In genomic region chr3:9893739-9894138, GRCh38 we compare ENCODE assay signal across 15 cellular contexts. TPM values are rescaled to one million over a fixed set of nuclear protein-coding genes. Genes with fewer than 3 reads are reported as not detected.
DNase-seq lines count a peak whose midpoint lies in the region; ATAC-seq, FAIRE-seq and TF ChIP-seq lines count a peak whose summit lies in the region.
"Had no signal": no experiment of that assay in that cellular context is flagged by ENCODE, and none has a peak within 500 bp of the region (broad histone marks: within the 10 kb centered on the region; RNA-seq: fewer than 3 reads in every experiment).

No MANE protein-coding gene starts in this region.

- H3K27ac ChIP-seq in A549 (peak overlapping the region; percentile 32 to 47; a peak in 2 of 6 replicates), ascending aorta (peak overlapping the region; percentile 19 to 36), osteoblast (ENCODE audit: low read depth, low read length) (peak overlapping the region; percentile 3)
- no peak overlapping the region for H3K27ac ChIP-seq in CD8-positive, alpha-beta memory T cell (ENCODE audit: low read depth, low read length)
- H3K27ac ChIP-seq: C4-2B had no signal

- H3K9me3 ChIP-seq in A549: no peaks in the 10 kb centered on the region
- H3K9me3 ChIP-seq in CD8-positive, alpha-beta memory T cell (ENCODE audit: low read length): no peaks in the 10 kb centered on the region
- no peaks in the 10 kb centered on the region for H3K9me3 ChIP-seq in ascending aorta
- H3K9me3 ChIP-seq in osteoblast (ENCODE audit: low read depth, low read length): no peaks in the 10 kb centered on the region

- 93% methylated on average over 1 of the region's 1 CpG for WGBS in A549 (ENCODE audit: missing lambda C conversion rate)

- H3K79me2 ChIP-seq in osteoblast (ENCODE audit: insufficient read depth, low read length): peaks cover 29% of the 10 kb centered on the region

- peaks cover 75% of the 10 kb centered on the region for H3K4me1 ChIP-seq in A549
- peaks cover 13% of the 10 kb centered on the region for H3K4me1 ChIP-seq in CD8-positive, alpha-beta memory T cell (ENCODE audit: insufficient read depth, low read length)
- H3K4me1 ChIP-seq in ascending aorta: peaks cover 0 to 13% of the 10 kb centered on the region in 2 donors
- peaks cover 38% of the 10 kb centered on the region for H3K4me1 ChIP-seq in osteoblast (ENCODE audit: insufficient read depth, low read length)

- H3K4me3 Mint-ChIP-seq in CD8-positive, alpha-beta memory T cell: peak overlapping the region in 3 of 7 donors; percentile 7 to 15 (median 13)
- no peak overlapping the region for H3K4me3 Mint-ChIP-seq in Calu3 (ENCODE audit: low read depth, unreplicated experiment)

- no peaks in the 10 kb centered on the region for H3K9me3 Mint-ChIP-seq in CD8-positive, alpha-beta memory T cell
- peaks cover 5% of the 10 kb centered on the region for H3K9me3 Mint-ChIP-seq in Calu3 (ENCODE audit: low read depth, unreplicated experiment)
- H3K9me3 Mint-ChIP-seq: activated naive CD8-positive, alpha-beta T cell treated with anti-CD3 and anti-CD28 coated beads, Interleukin-2, amount 10 ng/mL, durations not matched to agents 7 days and 5 days had no signal

- no peak overlapping the region for H3K4me3 ChIP-seq in A549
- H3K4me3 ChIP-seq in CD8-positive, alpha-beta memory T cell (ENCODE audit: low read length): no peak overlapping the region
- no peak overlapping the region for H3K4me3 ChIP-seq in ascending aorta
- no peak overlapping the region for H3K4me3 ChIP-seq in osteoblast (ENCODE audit: insufficient read depth, low read length)

- no peak for TF ChIP-seq POLR2A in A549 (IDR thresholded peaks at IDR 0.05; ENCODE audit: low read length)

- POLR2A ChIA-PET in A549 (lab: Yijun Ruan, JAX): interaction anchor here (0.6 to 3.0 kb wide), 4 partner anchors 9 to 425 kb away, joined by 3 to 12 read pairs (median 4); no protein-coding TSS in a partner anchor
- POLR2A ChIA-PET in CD8-positive, alpha-beta memory T cell (lab: Charles Lee): interaction anchor here (0.6 kb wide), 1 partner anchor 235 kb away, joined by 4 read pairs; no protein-coding TSS in a partner anchor

- no peak for TF ChIP-seq CTCF in A549 (IDR thresholded peaks at IDR 0.05)
- no peak for TF ChIP-seq CTCF in ascending aorta (IDR thresholded peaks at IDR 0.05)
- no peak for TF ChIP-seq CTCF in osteoblast (IDR thresholded peaks at IDR 0.05; ENCODE audit: extremely low read depth, low read depth, low read length)
- TF ChIP-seq CTCF in Calu3 (IDR thresholded peaks at IDR 0.05; ENCODE audit: unreplicated experiment): no peak

- H4K20me1 ChIP-seq in osteoblast (ENCODE audit: insufficient read depth, low read length): peaks cover 2% of the 10 kb centered on the region

- CTCF ChIA-PET in A549 (lab: Yijun Ruan, JAX) (interaction anchor here (0.7 to 2.7 kb wide), 8 partner anchors 9 to 112 kb away, joined by 3 to 15 read pairs (median 5); partner anchors contain the start of genes CRELD1 and IL17RE), Calu3 (lab: Charles Lee) (interaction anchor here (0.7 to 1.5 kb wide), 3 partner anchors 9 to 52 kb away, joined by 3 to 4 read pairs (median 3); partner anchors contain the start of gene IL17RE)
- CTCF ChIA-PET in CD8-positive, alpha-beta memory T cell (lab: Charles Lee): interaction anchor here (1.1 kb wide), 1 partner anchor 45 kb away, joined by 3 read pairs; no protein-coding TSS in a partner anchor

- peaks cover 7% of the 10 kb centered on the region for H3K36me3 ChIP-seq in CD8-positive, alpha-beta memory T cell (ENCODE audit: insufficient read depth, low read length)
- H3K36me3 ChIP-seq in ascending aorta (peaks cover 0 to 12% of the 10 kb centered on the region in 2 donors), osteoblast (ENCODE audit: insufficient read depth, low read length) (peaks cover 12% of the 10 kb centered on the region)

- H3K36me3 Mint-ChIP-seq in CD8-positive, alpha-beta memory T cell: peaks cover 6 to 36% (median 18%) of the 10 kb centered on the region in 3 donors
- H3K36me3 Mint-ChIP-seq in Calu3 (ENCODE audit: insufficient read depth, unreplicated experiment): peaks cover 45% of the 10 kb centered on the region

- intact Hi-C loops in ascending aorta (cut with DNase I): no loop called here
- intact Hi-C loops in Calu3 (cut with micrococcal nuclease; ENCODE audit: unreplicated experiment): no loop called here

- no TSS peak for BruUV-seq in Calu3 (replicated peaks; lab: Mats Ljungman, UMichigan)

- FAIRE-seq in A549 (lab: Jason Lieb, UNC): no peak

- no peak for ATAC-seq in A549
- no peak for ATAC-seq in GM21360 (IDR thresholded peaks at IDR 0.05; ENCODE audit: unreplicated experiment)

- DNase-seq in A549 (ENCODE audit: low read depth in 1 of 2, low spot score in 1 of 2): no peak
- DNase-seq in CD8-positive, alpha-beta memory T cell: no peak
- DNase-seq in ascending aorta (ENCODE audit: low spot score in 2 of 2): no peak
- no peak for DNase-seq in osteoblast (ENCODE audit: insufficient read length, low spot score, missing footprints)
- no peak for DNase-seq in Calu3
- no peak for DNase-seq in inferior parietal cortex (ENCODE audit: extremely low spot score)
- no peak for DNase-seq in stimulated activated CD4-positive, alpha-beta T cell treated with anti-CD3 and anti-CD28 coated beads, Interleukin-12 subunit alpha, Interleukin-12 subunit beta, amount 100 ng/mL, for 4 hours
- DNase-seq: activated CD4-positive, alpha-beta T cell treated with anti-CD3 and anti-CD28 coated beads, Interleukin-2, amount 10 ng/mL, durations not matched to agents 24 days and 14 days; activated naive CD8-positive, alpha-beta T cell treated with anti-CD3 and anti-CD28 coated beads, Interleukin-2, amount 10 ng/mL, durations not matched to agents 7 days and 5 days; NCI-H1092 treated with DMSO at 0.1 percent for 48 hours; OCI-M1; T-helper 1 cell had no signal

- H3K27me3 Mint-ChIP-seq in CD8-positive, alpha-beta memory T cell: no peaks in the 10 kb centered on the region
- no peaks in the 10 kb centered on the region for H3K27me3 Mint-ChIP-seq in Calu3 (ENCODE audit: unreplicated experiment)
- H3K27me3 Mint-ChIP-seq: activated CD4-positive, alpha-beta T cell treated with anti-CD3 and anti-CD28 coated beads, Interleukin-2, amount 10 ng/mL, durations not matched to agents 24 days and 14 days; activated naive CD8-positive, alpha-beta T cell treated with anti-CD3 and anti-CD28 coated beads, Interleukin-2, amount 10 ng/mL, durations not matched to agents 7 days and 5 days had no signal

- H3K4me2 ChIP-seq in A549 (peak overlapping the region; percentile 47; the same call in 2 of the 3 replicates), osteoblast (ENCODE audit: insufficient read depth, low read length) (no peak overlapping the region)

- H3K27me3 ChIP-seq in CD8-positive, alpha-beta memory T cell (ENCODE audit: insufficient read depth, low read length, poor library complexity, severe bottlenecking): no peaks in the 10 kb centered on the region
- H3K27me3 ChIP-seq in ascending aorta: no peaks in the 10 kb centered on the region
- no peaks in the 10 kb centered on the region for H3K27me3 ChIP-seq in osteoblast (ENCODE audit: insufficient read depth, low read length)

- no peak for TF ChIP-seq RAD21 in A549 (conservative IDR thresholded peaks at IDR 0.05 in 1 of 2, IDR thresholded peaks at IDR 0.05 in 1 of 2)

- H2AFZ ChIP-seq in osteoblast (ENCODE audit: low read length): no peak overlapping the region

- peaks cover 32 to 61% (median 53%) of the 10 kb centered on the region in 3 donors for H3K4me1 Mint-ChIP-seq in CD8-positive, alpha-beta memory T cell
- peaks cover 54% of the 10 kb centered on the region for H3K4me1 Mint-ChIP-seq in Calu3 (ENCODE audit: low read depth, unreplicated experiment)

- peak overlapping the region in 7 of 8 donors; percentile 8 to 92 (median 67) for H3K27ac Mint-ChIP-seq in CD8-positive, alpha-beta memory T cell
- H3K27ac Mint-ChIP-seq in Calu3 (ENCODE audit: unreplicated experiment): no peak overlapping the region
- H3K27ac Mint-ChIP-seq: activated CD4-positive, alpha-beta T cell treated with anti-CD3 and anti-CD28 coated beads, Interleukin-2, amount 10 ng/mL, durations not matched to agents 24 days and 14 days; activated naive CD8-positive, alpha-beta T cell treated with anti-CD3 and anti-CD28 coated beads, Interleukin-2, amount 10 ng/mL, durations not matched to agents 7 days and 5 days had no signal

- TF ChIP-seq EP300 in A549 (IDR thresholded peaks at IDR 0.05): no peak

RNA-seq across cellular contexts. Expression of gene JAGN1, which starts 3.3 kb away (rescaled TPM):
- polyA plus RNA-seq in A549 (2011; rRNA removed) (63.2 and 79.3 TPM in 2 replicates), A549 (2017; fragmentation: RNase III; extraction: RNeasy Plus Mini Kit Qiagen cat#74134 plus additional on column Dnase treatment) (48.6 to 53.7 TPM (median 49.6 TPM) in 3 replicates)
- polyA plus RNA-seq in A549 (2012; cell fraction: cytosol; rRNA removed): 54.9 and 75.5 TPM in 2 replicates
- polyA plus RNA-seq in A549 (2012; cell fraction: nucleus; rRNA removed): 28.0 and 40.6 TPM in 2 replicates
- polyA minus RNA-seq in A549 (2011; rRNA and poly(A)+ RNA removed): 51.1 and 62.9 TPM in 2 replicates
- total RNA-seq in CD8-positive, alpha-beta memory T cell: 10 to 100 TPM; 55.5 to 59.0 TPM
- polyA plus RNA-seq in CD8-positive, alpha-beta memory T cell: 44.4 TPM
- total RNA-seq in ascending aorta (55.2 TPM), osteoblast (21.8 and 26.1 TPM in 2 replicates), Calu3 (2022) (32.4 and 34.2 TPM in 2 replicates)

RNA-seq across cellular contexts. Expression of gene IL17RE, which starts 8.9 kb away (rescaled TPM):
- polyA plus RNA-seq in A549 (2011; rRNA removed) (0.53 and 0.60 TPM in 2 replicates), A549 (2017; fragmentation: RNase III; extraction: RNeasy Plus Mini Kit Qiagen cat#74134 plus additional on column Dnase treatment) (0.44 to 0.67 TPM (median 0.47 TPM) in 3 replicates)
- polyA plus RNA-seq in A549 (2012; cell fraction: cytosol; rRNA removed): 0.65 and 0.79 TPM in 2 replicates
- polyA plus RNA-seq in A549 (2012; cell fraction: nucleus; rRNA removed): 3.4 and 3.7 TPM in 2 replicates
- polyA minus RNA-seq in A549 (2011; rRNA and poly(A)+ RNA removed): 0.92 and 1.3 TPM in 2 replicates
- total RNA-seq in CD8-positive, alpha-beta memory T cell: 1 to 10 TPM in 1 of 2 experiments, under 1 TPM in 1; 0.47 to 1.2 TPM
- 1.2 TPM for polyA plus RNA-seq in CD8-positive, alpha-beta memory T cell
- total RNA-seq in ascending aorta (21.7 TPM), osteoblast (0.29 and 0.72 TPM in 2 replicates), Calu3 (2022) (25.5 and 30.6 TPM in 2 replicates)

RNA-seq across cellular contexts. Expression of gene CIDEC, which starts 13.7 kb away (rescaled TPM):
- polyA plus RNA-seq in A549 (2011; rRNA removed) (6.3 and 10.4 TPM in 2 replicates), A549 (2017; fragmentation: RNase III; extraction: RNeasy Plus Mini Kit Qiagen cat#74134 plus additional on column Dnase treatment) (2.0 to 3.3 TPM (median 2.8 TPM) in 3 replicates)
- polyA plus RNA-seq in A549 (2012; cell fraction: cytosol; rRNA removed): 3.5 and 3.9 TPM in 2 replicates
- 2.5 and 3.5 TPM in 2 replicates for polyA plus RNA-seq in A549 (2012; cell fraction: nucleus; rRNA removed)
- 10.9 and 11.2 TPM in 2 replicates for polyA minus RNA-seq in A549 (2011; rRNA and poly(A)+ RNA removed)
- total RNA-seq in CD8-positive, alpha-beta memory T cell: not detected
- not detected for polyA plus RNA-seq in CD8-positive, alpha-beta memory T cell
- total RNA-seq in ascending aorta (29.9 TPM), osteoblast (not detected in 2 replicates), Calu3 (2022) (0.71 and 1.3 TPM in 2 replicates)
- total RNA-seq: activated CD4-positive, alpha-beta T cell treated with anti-CD3 and anti-CD28 coated beads, Interleukin-2, amount 10 ng/mL, durations not matched to agents 24 days and 14 days; activated naive CD8-positive, alpha-beta T cell treated with anti-CD3 and anti-CD28 coated beads, Interleukin-2, amount 10 ng/mL, durations not matched to agents 7 days and 5 days; urinary bladder had no signal

RNA-seq across cellular contexts. Expression of gene IL17RC, which starts 23.2 kb away (rescaled TPM):
- 7.7 and 12.2 TPM in 2 replicates for polyA plus RNA-seq in A549 (2011; rRNA removed)
- 12.1 and 17.1 TPM in 2 replicates for polyA plus RNA-seq in A549 (2012; cell fraction: cytosol; rRNA removed)
- 34.0 and 43.5 TPM in 2 replicates for polyA plus RNA-seq in A549 (2012; cell fraction: nucleus; rRNA removed)
- polyA plus RNA-seq in A549 (2017; fragmentation: RNase III; extraction: RNeasy Plus Mini Kit Qiagen cat#74134 plus additional on column Dnase treatment): 9.1 to 9.8 TPM (median 9.4 TPM) in 3 replicates
- 16.6 and 23.1 TPM in 2 replicates for polyA minus RNA-seq in A549 (2011; rRNA and poly(A)+ RNA removed)
- total RNA-seq in CD8-positive, alpha-beta memory T cell: under 1 TPM; 0.20 to 0.31 TPM
- polyA plus RNA-seq in CD8-positive, alpha-beta memory T cell: 11.0 TPM
- 82.5 TPM for total RNA-seq in ascending aorta
- total RNA-seq in osteoblast: 42.1 and 47.0 TPM in 2 replicates
- 19.1 and 24.7 TPM in 2 replicates for total RNA-seq in Calu3 (2022)

RNA-seq across cellular contexts. Expression of gene CRELD1, which starts 39.9 kb away (rescaled TPM):
- polyA plus RNA-seq in A549 (2011; rRNA removed) (13.1 and 13.9 TPM in 2 replicates), A549 (2017; fragmentation: RNase III; extraction: RNeasy Plus Mini Kit Qiagen cat#74134 plus additional on column Dnase treatment) (9.8 to 13.6 TPM (median 11.1 TPM) in 3 replicates)
- 14.6 and 14.9 TPM in 2 replicates for polyA plus RNA-seq in A549 (2012; cell fraction: cytosol; rRNA removed)
- 25.3 and 26.0 TPM in 2 replicates for polyA plus RNA-seq in A549 (2012; cell fraction: nucleus; rRNA removed)
- polyA minus RNA-seq in A549 (2011; rRNA and poly(A)+ RNA removed): 6.2 and 9.1 TPM in 2 replicates
- 10 to 100 TPM; 14.0 to 16.0 TPM for total RNA-seq in CD8-positive, alpha-beta memory T cell
- polyA plus RNA-seq in CD8-positive, alpha-beta memory T cell: 24.5 TPM
- total RNA-seq in ascending aorta (35.8 TPM), osteoblast (7.6 and 10.3 TPM in 2 replicates), Calu3 (2022) (23.2 and 25.4 TPM in 2 replicates)

Comparison
In these comparisons a context has a peak if more than half of its experiments do, and no peak if none do; other contexts are left out.
1. RNA of gene IL17RE, which starts 8.9 kb away (total RNA-seq): 25.5 to 30.6 TPM in Calu3 and 21.7 TPM in ascending aorta (single experiment); 0.47 to 1.2 TPM in CD8-positive, alpha-beta memory T cell and 0.29 to 0.72 TPM in osteoblast; every median in the first group is over 10 times any median in the second.
2. RNA of gene CIDEC, which starts 13.7 kb away (total RNA-seq): 29.9 TPM in ascending aorta (single experiment); 0.71 to 1.3 TPM in Calu3, not detected in CD8-positive, alpha-beta memory T cell and not detected in osteoblast; every median in the first group is over 10 times any median in the second.